14 cellular contexts compared by ENCODE assay signal in the genomic region with DNA sequence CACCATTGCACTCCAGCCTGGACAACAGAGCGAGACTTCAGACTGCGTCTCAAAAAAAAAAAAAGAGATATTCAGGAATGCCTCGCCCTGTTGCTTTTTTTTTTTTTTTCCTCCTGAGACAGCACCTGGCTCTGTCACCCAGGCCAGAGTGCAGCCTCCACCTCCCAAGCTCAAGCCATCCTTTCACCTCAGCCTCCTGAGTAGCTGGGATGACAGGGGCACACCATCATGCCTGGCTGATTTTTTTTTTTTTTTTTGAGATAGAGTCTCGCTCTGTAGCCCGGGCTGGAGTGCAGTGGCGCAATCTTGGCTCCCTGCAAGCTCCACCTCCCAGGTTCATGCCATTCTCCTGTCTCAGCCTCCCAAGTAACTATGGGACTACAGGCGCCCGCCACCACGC. TPM values are rescaled to one million over a fixed set of nuclear protein-coding genes. Genes with fewer than 3 reads are reported as not detected.
DNase-seq lines count a peak whose midpoint lies in the region; ATAC-seq and TF ChIP-seq lines count a peak whose summit lies in the region.
"Had no signal": no experiment of that assay in that cellular context is flagged by ENCODE, and none has a peak within 500 bp of the region (broad histone marks: within the 10 kb centered on the region; RNA-seq: fewer than 3 reads in every experiment).

No MANE protein-coding gene starts in this region.

- H3K9me3 ChIP-seq in RWPE2 (ENCODE audit: severe bottlenecking): no peaks in the 10 kb centered on the region
- H3K9me3 ChIP-seq in sigmoid colon: no peaks in the 10 kb centered on the region
- no peaks in the 10 kb centered on the region for H3K9me3 ChIP-seq in CD4-positive, alpha-beta memory T cell (ENCODE audit: control insufficient read depth in 1 of 2, low read length in 2 of 2)
- H3K9me3 ChIP-seq: BE2C had no signal

- TF ChIP-seq POLR2A in sigmoid colon (IDR thresholded peaks at IDR 0.05): no peak

- TF ChIP-seq EP300 in sigmoid colon (IDR thresholded peaks at IDR 0.05): no peak

- H3K4me3 Mint-ChIP-seq in endothelial cell (ENCODE audit: unreplicated experiment): no peak overlapping the region
- no peak overlapping the region for H3K4me3 Mint-ChIP-seq in CD4-positive, alpha-beta memory T cell
- H3K4me3 Mint-ChIP-seq: CD4-positive, alpha-beta T cell; H9 had no signal

- DNase-seq in HEK293T (ENCODE audit: extremely low spot score) (no peak), RWPE2 (ENCODE audit: low spot score) (peak; percentile 4), sigmoid colon (peak; percentile 21), endothelial cell (ENCODE audit: low spot score) (no peak)
- DNase-seq in CD4-positive, alpha-beta memory T cell: no peak
- DNase-seq: ACHN; BE2C; CD4-positive, alpha-beta T cell; DMS153; DMS79; GDM1; H9 had no signal

- H3K36me3 ChIP-seq in RWPE2 (ENCODE audit: low read depth) (peaks cover 22% of the 10 kb centered on the region), sigmoid colon (peaks cover 0 to 44% (median 19%) of the 10 kb centered on the region in 4 donors)
- peaks cover 19% of the 10 kb centered on the region for H3K36me3 ChIP-seq in CD4-positive, alpha-beta memory T cell (ENCODE audit: insufficient read depth, low read length)

- ATAC-seq in RWPE2 (ENCODE audit: low read depth): no peak
- no peak for ATAC-seq in GM21619 (IDR thresholded peaks at IDR 0.05; ENCODE audit: unreplicated experiment)

- CTCF ChIA-PET in HEK293T (lab: Yijun Ruan, JAX): no interaction called here
- CTCF ChIA-PET in CD4-positive, alpha-beta memory T cell (lab: Charles Lee; ENCODE audit: partially characterized antibody): no interaction called here

- 87 to 95% methylated on average over 9 of the region's 9 CpGs for WGBS in sigmoid colon, 2 donors

- POLR2A ChIA-PET in HEK293T (lab: Yijun Ruan, JAX): no interaction called here
- POLR2A ChIA-PET in CD4-positive, alpha-beta memory T cell (lab: Charles Lee; ENCODE audit: partially characterized antibody): no interaction called here

- H3K9me3 Mint-ChIP-seq in endothelial cell (ENCODE audit: unreplicated experiment): no peaks in the 10 kb centered on the region
- H3K9me3 Mint-ChIP-seq in CD4-positive, alpha-beta memory T cell: peaks cover 0 to 1% (median 0%) of the 10 kb centered on the region in 8 donors
- H3K9me3 Mint-ChIP-seq: CD4-positive, alpha-beta T cell; H9 had no signal

- H3K4me1 ChIP-seq in RWPE2 (ENCODE audit: insufficient read depth, poor library complexity, severe bottlenecking) (no peaks in the 10 kb centered on the region), sigmoid colon (no peaks in the 10 kb centered on the region)
- no peaks in the 10 kb centered on the region for H3K4me1 ChIP-seq in CD4-positive, alpha-beta memory T cell (ENCODE audit: insufficient read depth, low read length)
- H3K4me1 ChIP-seq: BE2C had no signal

- H3K4me1 Mint-ChIP-seq in endothelial cell (ENCODE audit: unreplicated experiment): peaks cover 4% of the 10 kb centered on the region
- H3K4me1 Mint-ChIP-seq in CD4-positive, alpha-beta memory T cell: peaks cover 17 to 38% (median 18%) of the 10 kb centered on the region in 4 donors

- H3K27ac Mint-ChIP-seq in endothelial cell (ENCODE audit: unreplicated experiment): no peak overlapping the region
- no peak overlapping the region for H3K27ac Mint-ChIP-seq in CD4-positive, alpha-beta memory T cell
- H3K27ac Mint-ChIP-seq: CD4-positive, alpha-beta T cell had no signal

- H3K27me3 ChIP-seq in RWPE2 (ENCODE audit: insufficient read depth, poor library complexity, severe bottlenecking): no peaks in the 10 kb centered on the region
- no peaks in the 10 kb centered on the region for H3K27me3 ChIP-seq in sigmoid colon
- H3K27me3 ChIP-seq in CD4-positive, alpha-beta memory T cell (ENCODE audit: insufficient read depth, low read length): no peaks in the 10 kb centered on the region
- H3K27me3 ChIP-seq: BE2C had no signal

- peaks cover 10% of the 10 kb centered on the region for H3K36me3 Mint-ChIP-seq in endothelial cell (ENCODE audit: low read depth, unreplicated experiment)
- peaks cover 10 to 35% of the 10 kb centered on the region in 2 donors for H3K36me3 Mint-ChIP-seq in CD4-positive, alpha-beta memory T cell

- intact Hi-C loops in sigmoid colon (cut with DNase I): no loop called here
- intact Hi-C loops in CD4-positive, alpha-beta memory T cell (cut with micrococcal nuclease): no loop called here

- TF ChIP-seq CTCF in RWPE2 (IDR thresholded peaks at IDR 0.05; ENCODE audit: poor library complexity, severe bottlenecking): no peak
- TF ChIP-seq CTCF in sigmoid colon (IDR thresholded peaks at IDR 0.05): no peak
- no peak for TF ChIP-seq CTCF in endothelial cell (IDR thresholded peaks at IDR 0.05; ENCODE audit: unreplicated experiment)

- no peak overlapping the region for H3K27ac ChIP-seq in RWPE2 (ENCODE audit: poor library complexity, severe bottlenecking)
- no peak overlapping the region for H3K27ac ChIP-seq in sigmoid colon
- no peak overlapping the region for H3K27ac ChIP-seq in CD4-positive, alpha-beta memory T cell (ENCODE audit: low read depth, low read length)

- peaks cover 5% of the 10 kb centered on the region for H3K27me3 Mint-ChIP-seq in endothelial cell (ENCODE audit: unreplicated experiment)
- H3K27me3 Mint-ChIP-seq in CD4-positive, alpha-beta memory T cell: no peaks in the 10 kb centered on the region
- H3K27me3 Mint-ChIP-seq: CD4-positive, alpha-beta T cell had no signal

- no peak overlapping the region for H3K4me3 ChIP-seq in RWPE2 (ENCODE audit: severe bottlenecking)
- no peak overlapping the region for H3K4me3 ChIP-seq in sigmoid colon
- H3K4me3 ChIP-seq in CD4-positive, alpha-beta memory T cell (ENCODE audit: low read length in 2 of 2): no peak overlapping the region

TF ChIP-seq in HEK293T, 16 proteins besides CTCF, POLR2A, EP300 and RAD21:
- 0 out of 2 replicates have a peak, but pooled peaks have one; percentile 13 for TF ChIP-seq ZNF384 (IDR thresholded peaks at IDR 0.05)
- no peak for TF ChIP-seq LEF1 (IDR thresholded peaks at IDR 0.05; ENCODE audit: borderline replicate concordance)
- no peak for TF ChIP-seq HDGF (IDR thresholded peaks at IDR 0.05; ENCODE audit: borderline replicate concordance)
- no peak for TF ChIP-seq L3MBTL2 (conservative IDR thresholded peaks at IDR 0.05)
- TF ChIP-seq ARNT (IDR thresholded peaks at IDR 0.05): no peak

RNA-seq across cellular contexts. Expression of a gene that starts 8.0 kb away (rescaled TPM):
- total RNA-seq in sigmoid colon (10 to 100 TPM; 11.4 to 16.3 (median 14.0) TPM), endothelial cell (ENCODE audit: unreplicated experiment) (17.7 TPM)
- polyA plus RNA-seq in sigmoid colon: 1 to 10 TPM; 8.9 to 9.7 (median 9.0) TPM
- 10 to 100 TPM; 22.2 to 22.7 TPM for total RNA-seq in CD4-positive, alpha-beta memory T cell
- polyA plus RNA-seq in CD4-positive, alpha-beta memory T cell: 10 to 100 TPM in 1 of 2 donors, 1 to 10 TPM in 1; 7.5 to 16.1 TPM

RNA-seq across cellular contexts. Expression of a gene that starts 33.1 kb away (rescaled TPM):
- total RNA-seq in sigmoid colon: 10 to 100 TPM in 3 of 4 donors, 1 to 10 TPM in 1; 8.7 to 18.8 (median 12.2) TPM
- polyA plus RNA-seq in sigmoid colon: 1 to 10 TPM in 2 of 3 donors, under 1 TPM in 1; 0.46 to 4.9 (median 1.2) TPM
- 1.5 TPM for total RNA-seq in endothelial cell (ENCODE audit: unreplicated experiment)
- 10 to 100 TPM; 10.0 to 10.4 TPM for total RNA-seq in CD4-positive, alpha-beta memory T cell
- polyA plus RNA-seq in CD4-positive, alpha-beta memory T cell: 10 to 100 TPM; 10.0 to 11.8 TPM

RNA-seq across cellular contexts. Expression of a gene that starts 42.0 kb away (rescaled TPM):
- total RNA-seq in sigmoid colon: 10 to 100 TPM; 16.1 to 23.2 (median 19.6) TPM
- 10 to 100 TPM; 23.4 to 30.2 (median 26.4) TPM for polyA plus RNA-seq in sigmoid colon
- 3.7 TPM for total RNA-seq in endothelial cell (ENCODE audit: unreplicated experiment)
- 100 to 1,000 TPM; 161 to 173 TPM for total RNA-seq in CD4-positive, alpha-beta memory T cell
- polyA plus RNA-seq in CD4-positive, alpha-beta memory T cell: 100 to 1,000 TPM; 221 to 285 TPM

RNA-seq across cellular contexts. Expression of a gene that starts 42.0 kb away (rescaled TPM):
- total RNA-seq in sigmoid colon (10 to 100 TPM in 2 of 4 donors, 1 to 10 TPM in 2; 7.5 to 11.8 (median 9.7) TPM), endothelial cell (ENCODE audit: unreplicated experiment) (3.8 TPM)
- polyA plus RNA-seq in sigmoid colon: 10 to 100 TPM in 2 of 3 donors, 1 to 10 TPM in 1; 4.9 to 19.1 (median 10.8) TPM
- total RNA-seq in CD4-positive, alpha-beta memory T cell: 10 to 100 TPM; 69.9 to 76.2 TPM
- polyA plus RNA-seq in CD4-positive, alpha-beta memory T cell: 10 to 100 TPM; 19.2 to 26.5 TPM
- total RNA-seq: H1 had no signal

RNA-seq across cellular contexts. Expression of a gene that starts 46.8 kb away (rescaled TPM):
- total RNA-seq in sigmoid colon (100 to 1,000 TPM in 1 of 4 donors, 10 to 100 TPM in 3; 21.2 to 109 (median 25.8) TPM), endothelial cell (ENCODE audit: unreplicated experiment) (5.7 TPM)
- polyA plus RNA-seq in sigmoid colon: 10 to 100 TPM in 1 of 3 donors, 1 to 10 TPM in 2; 1.2 to 17.9 (median 3.6) TPM
- 10 to 100 TPM; 93.6 to 98.7 TPM for total RNA-seq in CD4-positive, alpha-beta memory T cell
- polyA plus RNA-seq in CD4-positive, alpha-beta memory T cell: under 1 TPM in 1 of 2 donors, not detected in 1; 0.37 TPM
- total RNA-seq: H1 had no signal

Comparison
In these comparisons a context has a peak if more than half of its experiments do, and no peak if none do; other contexts are left out.
1. DNase-seq: peak in RWPE2 (single experiment) and sigmoid colon (single experiment); none in HEK293T (single experiment), endothelial cell (single experiment) and CD4-positive, alpha-beta memory T cell (0 of 5).
2. RNA of a gene that starts 42.0 kb away (total RNA-seq): 161 to 173 TPM in CD4-positive, alpha-beta memory T cell; 16.1 to 23.2 TPM in sigmoid colon and 3.7 TPM in endothelial cell (single experiment); every median in the first group is over 4 times any median in the second.